Comparison of ENCODE assay signal across 23 cellular contexts in genomic region chr20:4853004-4853403, GRCh38.
"Had no signal": no experiment of that assay in that cellular context is flagged by ENCODE, and none has a peak within 500 bp of the region (broad histone marks: within the 10 kb centered on the region; RNA-seq: fewer than 3 reads in every experiment).

No MANE protein-coding gene starts in this region.

- H3K27ac Mint-ChIP-seq: immature natural killer cell; natural killer cell treated with Interleukin-12 subunit alpha and Interleukin-12 subunit beta and Interleukin-15 and Interleukin-18, amount 100 ng/mL, for 72 hours had no signal

- H3K9me3 Mint-ChIP-seq: immature natural killer cell; memory B cell; naive thymus-derived CD4-positive, alpha-beta T cell; natural killer cell treated with Interleukin-12 subunit alpha and Interleukin-12 subunit beta and Interleukin-15 and Interleukin-18, amount 100 ng/mL, for 72 hours; stimulated activated naive B cell treated with anti-CD40 and anti-IgM and Interleukin-4, amounts not matched to agents 10 μg/mL and 1 μg/mL and 100 μg/mL, for 72 hours had no signal

- ATAC-seq: left colon; mucosa of descending colon; naive thymus-derived CD4-positive, alpha-beta T cell; natural killer cell treated with Interleukin-12 subunit alpha and Interleukin-12 subunit beta and Interleukin-15 and Interleukin-18, amount 100 ng/mL, for 72 hours; pancreas; right cardiac atrium; stimulated activated naive B cell treated with anti-CD40 and anti-IgM and Interleukin-4, amounts not matched to agents 10 μg/mL and 1 μg/mL and 100 μg/mL, for 72 hours; stimulated activated naive CD8-positive, alpha-beta T cell treated with anti-CD3 and anti-CD28 coated beads, Interleukin-15, Interleukin-2, amounts not matched to agents 100 U/mL and 50 U/mL, for 24 hours had no signal

- H3K4me3 Mint-ChIP-seq: immature natural killer cell; memory B cell; naive thymus-derived CD4-positive, alpha-beta T cell; natural killer cell treated with Interleukin-12 subunit alpha and Interleukin-12 subunit beta and Interleukin-15 and Interleukin-18, amount 100 ng/mL, for 72 hours; stimulated activated naive B cell treated with anti-CD40 and anti-IgM and Interleukin-4, amounts not matched to agents 10 μg/mL and 1 μg/mL and 100 μg/mL, for 72 hours had no signal

- DNase-seq: hypothalamus; immature natural killer cell; kidney; left colon; left ventricle myocardium inferior; midbrain; mucosa of descending colon; naive thymus-derived CD4-positive, alpha-beta T cell; pancreas; retina; right cardiac atrium; stimulated activated CD4-positive, alpha-beta T cell treated with anti-CD3 and anti-CD28 coated beads, Interleukin-12 subunit alpha, Interleukin-12 subunit beta, amount 100 ng/mL, for 4 hours; stimulated activated CD4-positive, alpha-beta T cell treated with anti-CD3 and anti-CD28 coated beads, Interleukin-15, amount 100 ng/mL, for 24 hours; stimulated activated CD4-positive, alpha-beta T cell treated with anti-CD3 and anti-CD28 coated beads, Interleukin-2, amount 100 ng/mL, for 24 hours; stimulated activated CD4-positive, alpha-beta T cell treated with anti-CD3 and anti-CD28 coated beads, Interleukin-4, amount 100 ng/mL, for 1 hour; stimulated activated naive B cell treated with anti-CD40 and anti-IgM and Interleukin-4, amounts not matched to agents 10 μg/mL and 1 μg/mL and 100 μg/mL, for 72 hours; stimulated activated naive CD8-positive, alpha-beta T cell treated with anti-CD3 and anti-CD28 coated beads, Interleukin-15, Interleukin-2, amounts not matched to agents 100 U/mL and 50 U/mL, for 24 hours; stomach; testis; thyroid gland; transverse colon had no signal

- H3K27me3 Mint-ChIP-seq: memory B cell; naive thymus-derived CD4-positive, alpha-beta T cell; natural killer cell treated with Interleukin-12 subunit alpha and Interleukin-12 subunit beta and Interleukin-15 and Interleukin-18, amount 100 ng/mL, for 72 hours; stimulated activated naive B cell treated with anti-CD40 and anti-IgM and Interleukin-4, amounts not matched to agents 10 μg/mL and 1 μg/mL and 100 μg/mL, for 72 hours had no signal

- H3K4me1 Mint-ChIP-seq: immature natural killer cell, memory B cell had no signal
